ENCODE assay signal across 1 cellular context in the genomic region with DNA sequence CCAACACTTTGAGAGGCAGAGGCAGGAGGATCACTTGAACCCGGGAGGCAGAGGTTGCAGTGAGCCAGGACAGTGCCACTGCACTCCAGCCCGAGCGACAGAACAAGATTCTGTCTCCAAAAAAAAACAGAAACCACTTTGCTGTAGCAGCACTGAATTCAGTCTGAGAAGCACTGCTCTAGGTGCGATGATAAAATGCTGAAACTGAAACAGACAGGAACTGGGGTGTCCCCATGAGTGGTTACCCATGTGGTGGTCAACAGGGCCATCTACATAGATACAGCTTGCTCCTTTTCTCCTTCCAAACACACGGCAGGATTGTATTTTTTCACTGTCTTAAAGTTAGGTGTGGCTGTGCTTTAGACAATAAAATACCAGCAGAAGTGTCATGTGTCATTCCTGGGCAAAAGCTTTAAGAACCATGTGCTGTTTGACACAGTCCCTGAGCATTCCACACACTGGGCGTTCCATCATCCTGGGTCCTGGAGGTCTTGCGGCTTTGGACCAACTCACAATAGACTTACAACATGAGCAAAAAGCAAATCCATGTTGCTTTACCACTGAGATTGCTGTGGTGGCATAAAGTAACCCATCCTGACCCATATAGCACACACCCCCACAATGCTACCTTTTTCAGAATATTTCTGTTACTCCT.
TF ChIP-seq lines count a peak whose summit lies in the region.

No MANE protein-coding gene starts in this region.

TF ChIP-seq in IMR-90, 13 proteins besides CTCF, POLR2A, EP300 and RAD21 (continued from another document):
- no peak for TF ChIP-seq RCOR1 (IDR thresholded peaks at IDR 0.05; ENCODE audit: insufficient replicate concordance, low read length)
TF ChIP-seq in IMR-90: peak in this region for 0.
